In genomic region chr15:40130118-40130517, GRCh38 we compare ENCODE assay signal across 1 cellular context.
TF ChIP-seq lines count a peak whose summit lies in the region.

No MANE protein-coding gene starts in this region.

TF ChIP-seq in H1, 55 proteins besides CTCF, POLR2A, EP300 and RAD21:
- no peak for TF ChIP-seq ASH2L (IDR thresholded peaks at IDR 0.05; ENCODE audit: low read length)
- no peak for TF ChIP-seq PHF8 (conservative IDR thresholded peaks at IDR 0.05; ENCODE audit: low read depth, low read length)
- TF ChIP-seq SRF (IDR thresholded peaks at IDR 0.05; ENCODE audit: low read depth, low read length) = no peak
- no peak for TF ChIP-seq BACH1 (IDR thresholded peaks at IDR 0.05; ENCODE audit: low read length)
- TF ChIP-seq TCF12 (IDR thresholded peaks at IDR 0.05; ENCODE audit: low read depth, low read length) = no peak
- no peak for TF ChIP-seq SIX5 (IDR thresholded peaks at IDR 0.05; ENCODE audit: low read depth, low read length)
- TF ChIP-seq ATF3 (IDR thresholded peaks at IDR 0.05; ENCODE audit: insufficient read depth, low read depth, low read length) = no peak
- no peak for TF ChIP-seq RBBP5 (IDR thresholded peaks at IDR 0.05; ENCODE audit: borderline replicate concordance, low read depth, low read length)
- no peak for TF ChIP-seq RNF2 (IDR thresholded peaks at IDR 0.05; ENCODE audit: borderline replicate concordance, low read depth, low read length, missing control alignments, poor library complexity, severe bottlenecking)
- no peak for TF ChIP-seq TAF7 (optimal IDR thresholded peaks at IDR 0.05; ENCODE audit: borderline replicate concordance, low read depth, low read length)
- no peak for TF ChIP-seq BRCA1 (IDR thresholded peaks at IDR 0.05; ENCODE audit: low read depth, low read length)
- TF ChIP-seq EGR1 (IDR thresholded peaks at IDR 0.05; ENCODE audit: borderline replicate concordance, low read depth, low read length) = no peak
- TF ChIP-seq SIN3A (conservative IDR thresholded peaks at IDR 0.05 in 1 of 2, IDR thresholded peaks at IDR 0.05 in 1 of 2; ENCODE audit: low read depth in 1 of 2, low read length in 2 of 2) = no peak
- no peak for TF ChIP-seq SUZ12 (IDR thresholded peaks at IDR 0.05; ENCODE audit: low read length)
